9 cellular contexts compared by ENCODE assay signal in the genomic region with DNA sequence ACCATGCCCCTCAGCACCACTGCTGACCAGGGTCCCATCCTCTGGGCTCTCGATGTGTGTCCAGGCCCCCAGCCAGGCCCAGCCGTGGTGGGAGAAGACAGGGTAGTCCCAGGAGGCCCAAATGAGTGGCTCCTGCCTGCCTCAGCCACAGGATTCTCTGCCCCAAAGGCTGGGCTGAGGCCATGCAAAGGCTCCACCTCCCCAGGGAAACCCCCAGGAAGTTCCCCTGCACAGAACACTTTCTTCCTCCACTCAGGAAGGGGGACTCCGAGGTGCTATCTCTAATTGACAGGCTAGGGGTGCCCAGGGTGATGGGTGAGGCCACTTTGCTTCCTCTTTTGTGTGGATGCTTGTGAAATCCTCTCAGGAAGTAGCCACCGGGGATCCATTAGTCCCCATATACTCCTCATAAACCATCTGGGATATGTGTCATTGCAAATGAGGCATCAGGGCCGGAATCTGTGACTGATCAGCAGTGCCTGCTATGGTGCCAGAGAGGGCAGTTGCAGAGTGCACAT. TPM values are rescaled to one million over a fixed set of nuclear protein-coding genes. Genes with fewer than 3 reads are reported as not detected.
DNase-seq lines count a peak whose midpoint lies in the region; ATAC-seq, FAIRE-seq and TF ChIP-seq lines count a peak whose summit lies in the region.
"Had no signal": no experiment of that assay in that cellular context is flagged by ENCODE, and none has a peak within 500 bp of the region (broad histone marks: within the 10 kb centered on the region; RNA-seq: fewer than 3 reads in every experiment).

No MANE protein-coding gene starts in this region.

- FAIRE-seq in kidney (lab: Jason Lieb, UNC): no peak

- H3K4me3 ChIP-seq in kidney (ENCODE audit: low read length in 2 of 2): no peak overlapping the region
- no peak overlapping the region for H3K4me3 ChIP-seq in upper lobe of left lung
- H3K4me3 ChIP-seq in stomach: no peak overlapping the region

- H3K27me3 ChIP-seq in upper lobe of left lung: no peaks in the 10 kb centered on the region
- peaks cover 0 to 46% (median 7%) of the 10 kb centered on the region in 3 donors for H3K27me3 ChIP-seq in stomach

- ATAC-seq in GM18511 (IDR thresholded peaks at IDR 0.05; ENCODE audit: unreplicated experiment) (peak; percentile 90), GM21515 (IDR thresholded peaks at IDR 0.05; ENCODE audit: unreplicated experiment) (peak; percentile 57), upper lobe of left lung (ENCODE audit: low FRiP score in 2 of 2) (no peak)

- peaks cover 4 to 27% of the 10 kb centered on the region in 2 donors for H3K4me1 ChIP-seq in kidney (ENCODE audit: control insufficient read depth in 1 of 2, insufficient read depth in 1 of 2, low read depth in 1 of 2, low read length in 2 of 2)
- H3K4me1 ChIP-seq in upper lobe of left lung: peaks cover 3 to 10% (median 6%) of the 10 kb centered on the region in 4 donors
- H3K4me1 ChIP-seq in stomach: peaks cover 0 to 18% (median 9%) of the 10 kb centered on the region in 4 donors

- WGBS in upper lobe of left lung, 2 donors: 20 to 40% methylated on average over 3 to 4 of the region's 5 CpGs
- 54 to 65% (median 62%) methylated on average over 3 to 5 of the region's 5 CpGs for WGBS in stomach, 5 donors

- no peaks in the 10 kb centered on the region for H3K9me3 ChIP-seq in kidney (ENCODE audit: control insufficient read depth in 1 of 2, low read length in 2 of 2)
- no peaks in the 10 kb centered on the region for H3K9me3 ChIP-seq in upper lobe of left lung
- no peaks in the 10 kb centered on the region for H3K9me3 ChIP-seq in stomach

- TF ChIP-seq POLR2A in upper lobe of left lung (IDR thresholded peaks at IDR 0.05) (no peak), stomach (IDR thresholded peaks at IDR 0.05) (no peak)

- H3K27ac ChIP-seq in kidney (ENCODE audit: low read depth in 2 of 2, low read length in 2 of 2) (no peak overlapping the region), upper lobe of left lung (no peak overlapping the region), stomach (no peak overlapping the region)

- intact Hi-C loops in kidney (cut with DNase I): no loop called here
- intact Hi-C loops in stomach (cut with DNase I; ENCODE audit: low total_unique reads): no loop called here

- TF ChIP-seq EP300 in upper lobe of left lung (IDR thresholded peaks at IDR 0.05) (no peak), stomach (IDR thresholded peaks at IDR 0.05) (no peak)

- TF ChIP-seq CTCF in kidney (IDR thresholded peaks at IDR 0.05; ENCODE audit: borderline replicate concordance, extremely low read depth, insufficient read depth) (no peak), upper lobe of left lung (IDR thresholded peaks at IDR 0.05) (no peak), stomach (IDR thresholded peaks at IDR 0.05) (no peak)

- H3K36me3 ChIP-seq in kidney (ENCODE audit: control insufficient read depth in 1 of 2, insufficient read depth in 2 of 2, low read length in 2 of 2) (no peaks in the 10 kb centered on the region), upper lobe of left lung (no peaks in the 10 kb centered on the region), stomach (no peaks in the 10 kb centered on the region)

- DNase-seq in HT1080 (ENCODE audit: low read depth): peak; percentile 24
- DNase-seq in kidney: peak; percentile 71
- no peak for DNase-seq in upper lobe of left lung
- no peak for DNase-seq in OCI-M2 (lab: John Stamatoyannopoulos, UW; ENCODE audit: unreplicated experiment)
- DNase-seq in hepatic stellate cell (ENCODE audit: low spot score): no peak
- DNase-seq in stomach: no peak
- DNase-seq: IMR-90 had no signal

- H3K9ac ChIP-seq in kidney (ENCODE audit: low read length in 2 of 2): no peak overlapping the region

RNA-seq across cellular contexts. Expression of gene TDRD7, which starts 23.1 kb away (rescaled TPM):
- total RNA-seq in HT1080 (2014; rRNA removed; shearing (Covaris generic)): 7.2 TPM in 2 replicates
- 5.4 and 6.4 TPM in 2 replicates for polyA plus RNA-seq in HT1080 (2015; cell fraction: cytosol; rRNA removed)
- 11.4 and 12.7 TPM in 2 replicates for polyA plus RNA-seq in HT1080 (2015; cell fraction: nucleus; rRNA removed)
- 15.0 TPM for total RNA-seq in kidney
- 7.8 TPM for polyA plus RNA-seq in kidney (ENCODE audit: insufficient read depth, low read depth, low replicate concordance)
- total RNA-seq in upper lobe of left lung: 10 to 100 TPM in 5 of 6 donors, 1 to 10 TPM in 1; 9.0 to 21.0 (median 15.3) TPM
- 10 to 100 TPM in 3 of 5 donors, 1 to 10 TPM in 2; 4.7 to 20.1 (median 15.6) TPM for total RNA-seq in stomach
- 1 to 10 TPM; 4.8 to 8.6 (median 5.3) TPM for polyA plus RNA-seq in stomach

Comparison
In these comparisons a context has a peak if more than half of its experiments do, and no peak if none do; other contexts are left out.
1. ATAC-seq: peak in GM18511 (single experiment) and GM21515 (single experiment); none in upper lobe of left lung (0 of 2).
2. DNase-seq: peak in HT1080 (single experiment) and kidney (single experiment); none in upper lobe of left lung (0 of 2), OCI-M2 (single experiment), hepatic stellate cell (single experiment) and stomach (single experiment).